ENCODE assay signal across 8 cellular contexts in the genomic region with DNA sequence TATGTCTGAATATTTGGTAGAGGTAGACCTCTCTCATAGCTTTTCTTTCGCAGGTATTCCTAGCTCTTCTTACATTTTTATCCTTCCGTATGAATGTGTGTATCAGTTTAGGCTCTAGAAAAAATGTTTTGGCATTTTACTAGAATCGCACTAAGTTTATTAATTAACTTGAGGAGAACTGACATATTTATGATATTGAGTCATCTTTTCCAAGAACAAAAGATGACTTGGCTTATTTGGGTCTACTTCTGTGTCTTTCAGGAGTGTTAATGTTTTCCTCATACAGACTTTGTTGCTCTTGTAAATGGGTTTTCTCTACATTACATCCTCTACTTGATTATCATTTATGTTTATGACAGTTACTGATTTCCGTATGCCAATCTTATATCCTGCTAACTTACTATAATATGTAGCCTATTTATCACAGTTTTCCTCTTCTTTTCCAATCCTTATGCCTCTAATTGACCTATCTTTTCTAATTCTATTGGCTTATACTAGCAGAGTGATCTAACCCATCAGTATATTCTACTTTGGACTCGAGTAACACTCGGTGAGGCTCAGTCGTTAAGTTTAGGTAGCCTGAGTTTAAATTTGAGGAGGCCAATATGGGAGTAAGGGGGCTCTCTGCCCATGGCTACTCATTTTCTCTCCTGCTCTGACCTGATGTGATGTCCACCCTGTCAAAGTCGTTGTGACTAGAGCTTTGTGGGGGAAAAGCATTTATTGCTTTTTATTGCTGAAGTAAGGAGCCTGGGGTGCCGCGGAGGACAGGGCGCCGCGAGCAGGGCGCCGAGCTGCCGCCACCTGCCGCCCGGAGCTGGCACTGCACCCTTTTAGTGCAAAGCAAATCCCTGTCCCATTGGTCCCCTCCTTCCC. TPM values are rescaled to one million over a fixed set of nuclear protein-coding genes. Genes with fewer than 3 reads are reported as not detected.
DNase-seq lines count a peak whose midpoint lies in the region; ATAC-seq, FAIRE-seq and TF ChIP-seq lines count a peak whose summit lies in the region.

No MANE protein-coding gene starts in this region.

- no peak for TF ChIP-seq EP300 in A549 (IDR thresholded peaks at IDR 0.05)

- peak overlapping the region; percentile 59 to 77; a peak in 5 of 6 replicates for H3K27ac ChIP-seq in A549
- no peak overlapping the region for H3K27ac ChIP-seq in caudate nucleus (ENCODE audit: low read depth, low read length)

- TF ChIP-seq RAD21 in A549 (conservative IDR thresholded peaks at IDR 0.05 in 1 of 2, IDR thresholded peaks at IDR 0.05 in 1 of 2): peak; percentile 83 to 90

- FAIRE-seq in A549 (lab: Jason Lieb, UNC): peak; percentile 88

- H3K4me2 ChIP-seq in A549: peak overlapping the region; percentile 77

- POLR2A ChIA-PET in A549 (lab: Yijun Ruan, JAX): interaction anchor here (1.1 to 4.2 kb wide), 5 partner anchors 48 to 66 kb away, joined by 3 to 18 read pairs (median 9); no protein-coding TSS in a partner anchor

- H3K4me1 ChIP-seq in A549: peaks cover 11% of the 10 kb centered on the region

- DNase-seq in A549 (ENCODE audit: low read depth in 1 of 2, low spot score in 1 of 2) (peak; percentile 74 to 91), NCI-H2227 treated with DMSO at 0.1 percent for 48 hours (lab: John Stamatoyannopoulos, UW) (peak; percentile 70), caudate nucleus (lab: John Stamatoyannopoulos, UW) (peak in 56 of 61 donors; percentile 5 to 75 (median 32)), kidney tubule cell (ENCODE audit: low spot score) (peak; percentile 78)
- peak; percentile 63 for DNase-seq in activated CD4-positive, alpha-beta T cell treated with anti-CD3 and anti-CD28 coated beads for 1 hour
- peak; percentile 71 for DNase-seq in stimulated activated CD4-positive, alpha-beta T cell treated with anti-CD3 and anti-CD28 coated beads, Interleukin-1b, Interleukin-23, amount 100 ng/mL, for 48 hours

- ATAC-seq in A549: peak; percentile 85 to 96
- peak; percentile 51 for ATAC-seq in GM18498 (IDR thresholded peaks at IDR 0.05; ENCODE audit: unreplicated experiment)
- ATAC-seq in HG02610 (IDR thresholded peaks at IDR 0.05; ENCODE audit: unreplicated experiment): no peak

- CTCF ChIA-PET in A549 (lab: Yijun Ruan, JAX): interaction anchor here (0.6 to 10.7 kb wide), 72 partner anchors 10 to 444 kb away, joined by 3 to 173 read pairs (median 6); partner anchors contain the start of genes AANAT, PRCD, ST6GALNAC1 and ST6GALNAC2

- peak overlapping the region; percentile 3; the same call in 1 of the 3 replicates for H3K4me3 ChIP-seq in A549

- 23% methylated on average over 18 of the region's 18 CpGs for WGBS in A549 (ENCODE audit: missing lambda C conversion rate)

- TF ChIP-seq POLR2A in A549 (IDR thresholded peaks at IDR 0.05; ENCODE audit: low read length): no peak

- no peaks in the 10 kb centered on the region for H3K9me3 ChIP-seq in A549

- TF ChIP-seq CTCF in A549 (IDR thresholded peaks at IDR 0.05): peak; percentile 98

TF ChIP-seq in A549, 52 proteins besides CTCF, POLR2A, EP300 and RAD21:
- TF ChIP-seq, protein P1, sequence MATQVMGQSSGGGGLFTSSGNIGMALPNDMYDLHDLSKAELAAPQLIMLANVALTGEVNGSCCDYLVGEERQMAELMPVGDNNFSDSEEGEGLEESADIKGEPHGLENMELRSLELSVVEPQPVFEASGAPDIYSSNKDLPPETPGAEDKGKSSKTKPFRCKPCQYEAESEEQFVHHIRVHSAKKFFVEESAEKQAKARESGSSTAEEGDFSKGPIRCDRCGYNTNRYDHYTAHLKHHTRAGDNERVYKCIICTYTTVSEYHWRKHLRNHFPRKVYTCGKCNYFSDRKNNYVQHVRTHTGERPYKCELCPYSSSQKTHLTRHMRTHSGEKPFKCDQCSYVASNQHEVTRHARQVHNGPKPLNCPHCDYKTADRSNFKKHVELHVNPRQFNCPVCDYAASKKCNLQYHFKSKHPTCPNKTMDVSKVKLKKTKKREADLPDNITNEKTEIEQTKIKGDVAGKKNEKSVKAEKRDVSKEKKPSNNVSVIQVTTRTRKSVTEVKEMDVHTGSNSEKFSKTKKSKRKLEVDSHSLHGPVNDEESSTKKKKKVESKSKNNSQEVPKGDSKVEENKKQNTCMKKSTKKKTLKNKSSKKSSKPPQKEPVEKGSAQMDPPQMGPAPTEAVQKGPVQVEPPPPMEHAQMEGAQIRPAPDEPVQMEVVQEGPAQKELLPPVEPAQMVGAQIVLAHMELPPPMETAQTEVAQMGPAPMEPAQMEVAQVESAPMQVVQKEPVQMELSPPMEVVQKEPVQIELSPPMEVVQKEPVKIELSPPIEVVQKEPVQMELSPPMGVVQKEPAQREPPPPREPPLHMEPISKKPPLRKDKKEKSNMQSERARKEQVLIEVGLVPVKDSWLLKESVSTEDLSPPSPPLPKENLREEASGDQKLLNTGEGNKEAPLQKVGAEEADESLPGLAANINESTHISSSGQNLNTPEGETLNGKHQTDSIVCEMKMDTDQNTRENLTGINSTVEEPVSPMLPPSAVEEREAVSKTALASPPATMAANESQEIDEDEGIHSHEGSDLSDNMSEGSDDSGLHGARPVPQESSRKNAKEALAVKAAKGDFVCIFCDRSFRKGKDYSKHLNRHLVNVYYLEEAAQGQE (IDR thresholded peaks at IDR 0.05): no peak
- TF ChIP-seq CHD2 (IDR thresholded peaks at IDR 0.05; ENCODE audit: low read length, partially characterized antibody) (no peak), HOXA7 (CRISPR knock-in tag; IDR thresholded peaks at IDR 0.05) (peak; percentile 69; the same call in 1 of the 2 replicates), CHD4 (IDR thresholded peaks at IDR 0.05; ENCODE audit: borderline replicate concordance) (no peak), MAX (IDR thresholded peaks at IDR 0.05) (0 out of 2 replicates have a peak, but pooled peaks have one; percentile 35), SMC3 (IDR thresholded peaks at IDR 0.05) (peak; percentile 96), HOXB13 (CRISPR knock-in tag; IDR thresholded peaks at IDR 0.05; ENCODE audit: low read depth) (0 out of 2 replicates have a peak, but pooled peaks have one; percentile 64), NFE2L2 (conservative IDR thresholded peaks at IDR 0.05; ENCODE audit: low read length) (0 out of 2 replicates have a peak, but pooled peaks have one; percentile 60), MAFK (IDR thresholded peaks at IDR 0.05; ENCODE audit: partially characterized antibody) (peak; percentile 87), FOSL2 (IDR thresholded peaks at IDR 0.05) (no peak), FOSL2 (CRISPR knock-in tag; IDR thresholded peaks at IDR 0.05) (peak; percentile 43)
TF ChIP-seq in A549: peak in this region for 7.

RNA-seq across cellular contexts. Expression of gene ST6GALNAC1, which starts 20.0 kb away (rescaled TPM):
- polyA plus RNA-seq in A549 (2011; rRNA removed) (0.63 and 0.72 TPM in 2 replicates), A549 (2017; fragmentation: RNase III; extraction: RNeasy Plus Mini Kit Qiagen cat#74134 plus additional on column Dnase treatment) (0.09 to 0.27 TPM (median 0.09 TPM) in 3 replicates)
- 0.08 and 0.25 TPM in 2 replicates for polyA plus RNA-seq in A549 (2012; cell fraction: cytosol; rRNA removed)
- 0.05 and 0.11 TPM in 2 replicates for polyA plus RNA-seq in A549 (2012; cell fraction: nucleus; rRNA removed)
- polyA minus RNA-seq in A549 (2011; rRNA and poly(A)+ RNA removed): 0.97 and 1.6 TPM in 2 replicates

RNA-seq across cellular contexts. Expression of gene ST6GALNAC2, which starts 37.8 kb away (rescaled TPM):
- polyA plus RNA-seq in A549 (2011; rRNA removed) (0.74 and 0.78 TPM in 2 replicates), A549 (2017; fragmentation: RNase III; extraction: RNeasy Plus Mini Kit Qiagen cat#74134 plus additional on column Dnase treatment) (0.30 to 0.59 TPM (median 0.41 TPM) in 3 replicates)
- polyA plus RNA-seq in A549 (2012; cell fraction: cytosol; rRNA removed): 0.16 and 0.44 TPM in 2 replicates
- polyA plus RNA-seq in A549 (2012; cell fraction: nucleus; rRNA removed): 0.26 and 0.36 TPM in 2 replicates
- polyA minus RNA-seq in A549 (2011; rRNA and poly(A)+ RNA removed): 0.25 and 0.58 TPM in 2 replicates

Comparison
In these comparisons a context has a peak if more than half of its experiments do, and no peak if none do; other contexts are left out.
1. DNase-seq: peak in every context shown above with its lines; median percentile 82 in A549; 78 in kidney tubule cell; 71 in stimulated activated CD4-positive, alpha-beta T cell treated with anti-CD3 and anti-CD28 coated beads, Interleukin-1b, Interleukin-23, amount 100 ng/mL, for 48 hours; 70 in NCI-H2227 treated with DMSO at 0.1 percent for 48 hours; 63 in activated CD4-positive, alpha-beta T cell treated with anti-CD3 and anti-CD28 coated beads for 1 hour; 32 in caudate nucleus.